8 cellular contexts compared by ENCODE assay signal in the genomic region with DNA sequence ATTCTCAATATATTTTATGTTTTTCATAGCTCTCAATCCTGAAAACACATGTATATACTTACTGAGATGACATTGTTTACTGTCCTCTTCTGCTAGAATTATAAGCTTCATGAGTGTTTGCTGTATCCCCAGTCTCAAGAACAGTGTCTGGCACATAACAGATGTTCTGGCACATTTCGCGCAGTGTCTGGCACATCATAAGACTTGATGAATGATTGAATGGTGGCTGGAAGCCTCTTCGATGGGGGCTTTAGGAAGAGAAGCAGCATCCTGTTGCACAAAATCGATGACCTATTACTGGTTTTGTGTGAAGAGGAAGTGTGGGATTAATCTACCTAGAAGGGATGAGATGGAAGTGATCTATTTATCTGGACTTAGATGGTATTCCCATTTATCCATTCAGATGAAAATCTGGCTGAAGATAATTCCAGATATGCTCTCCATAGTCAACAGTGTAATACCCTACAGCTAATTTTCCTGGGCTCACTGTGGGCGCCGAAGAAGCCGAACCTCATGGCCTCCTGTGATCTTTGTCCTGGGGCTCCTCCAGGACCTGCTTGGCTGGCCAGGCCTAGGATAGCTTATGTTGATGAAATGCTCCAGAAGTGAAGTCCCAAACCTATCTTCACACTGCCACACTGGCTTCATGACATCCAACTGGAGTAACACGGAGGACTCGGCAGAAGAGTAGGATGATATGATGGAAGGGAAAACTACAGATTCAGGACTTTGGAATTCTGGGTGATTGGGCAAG. TPM values are rescaled to one million over a fixed set of nuclear protein-coding genes. Genes with fewer than 3 reads are reported as not detected.
A peak's percentile ranks its signal among the peaks of the same experiment; 100 is the strongest.
DNase-seq lines count a peak whose midpoint lies in the region; ATAC-seq and TF ChIP-seq lines count a peak whose summit lies in the region.

No MANE protein-coding gene starts in this region.

- peak in 1 of 2 donors; percentile 2 for ATAC-seq in right cardiac atrium
- ATAC-seq in left ventricle myocardium superior, result no peak
- ATAC-seq in activated T-helper 17 cell treated with anti-CD3 and anti-CD28 coated beads, Interleukin-2, amount 50 U/mL, for 72 hours (replicated peaks), result no peak
- no peak for ATAC-seq in memory B cell (ENCODE audit: low read depth)
- no peak for ATAC-seq in HG02981 (IDR thresholded peaks at IDR 0.05; ENCODE audit: unreplicated experiment)

- H3K4me3 ChIP-seq in right cardiac atrium (ENCODE audit: low read length) (no peak overlapping the region), uterus (no peak overlapping the region)

- no peak for TF ChIP-seq CTCF in uterus (IDR thresholded peaks at IDR 0.05)

- H3K9me3 Mint-ChIP-seq in activated T-helper 17 cell treated with anti-CD3 and anti-CD28 coated beads, Interleukin-2, amount 50 U/mL, for 72 hours, result no peaks in the 10 kb centered on the region
- no peaks in the 10 kb centered on the region for H3K9me3 Mint-ChIP-seq in memory B cell

- H3K27me3 ChIP-seq in right cardiac atrium (ENCODE audit: control insufficient read depth, insufficient read depth), result no peaks in the 10 kb centered on the region
- H3K27me3 ChIP-seq in uterus, result no peaks in the 10 kb centered on the region

- 64% methylated on average over 9 of the region's 9 CpGs for WGBS in right cardiac atrium

- no peaks in the 10 kb centered on the region for H3K36me3 Mint-ChIP-seq in activated T-helper 17 cell treated with anti-CD3 and anti-CD28 coated beads, Interleukin-2, amount 50 U/mL, for 72 hours (ENCODE audit: low read depth)
- no peaks in the 10 kb centered on the region for H3K36me3 Mint-ChIP-seq in memory B cell

- DNase-seq in right cardiac atrium, result no peak
- DNase-seq in left ventricle myocardium superior, result no peak
- DNase-seq in memory B cell (ENCODE audit: low spot score in 2 of 2), result no peak
- DNase-seq in uterus, result no peak
- no peak for DNase-seq in effector CD8-positive, alpha-beta T cell (lab: John Stamatoyannopoulos, UW)
- DNase-seq in NCI-H146 treated with DMSO at 0.1 percent for 48 hours (lab: John Stamatoyannopoulos, UW; ENCODE audit: unreplicated experiment), result no peak

- H3K27me3 Mint-ChIP-seq in activated T-helper 17 cell treated with anti-CD3 and anti-CD28 coated beads, Interleukin-2, amount 50 U/mL, for 72 hours, result peaks cover 7% of the 10 kb centered on the region
- H3K27me3 Mint-ChIP-seq in memory B cell, result peaks cover 9% of the 10 kb centered on the region

- H3K36me3 ChIP-seq in uterus, result no peaks in the 10 kb centered on the region

- H3K27ac ChIP-seq in right cardiac atrium (ENCODE audit: low read length) (peak overlapping the region; percentile 63), uterus (peak overlapping the region; percentile 34 to 85)

- H3K4me1 Mint-ChIP-seq in activated T-helper 17 cell treated with anti-CD3 and anti-CD28 coated beads, Interleukin-2, amount 50 U/mL, for 72 hours, result peaks cover 27% of the 10 kb centered on the region
- peaks cover 23% of the 10 kb centered on the region for H3K4me1 Mint-ChIP-seq in memory B cell

- no peaks in the 10 kb centered on the region for H3K9me3 ChIP-seq in right cardiac atrium (ENCODE audit: control insufficient read depth, low read length)
- H3K9me3 ChIP-seq in uterus, result no peaks in the 10 kb centered on the region

- intact Hi-C loops in right cardiac atrium (cut with DNase I), result loop anchor here in 2 of 4 donors (5.0 kb wide), 1 partner anchor 78 kb away; no protein-coding TSS in a partner anchor
- intact Hi-C loops in left ventricle myocardium superior (cut with micrococcal nuclease), result no loop called here
- intact Hi-C loops in uterus (cut with DNase I; ENCODE audit: low total_unique reads), result no loop called here

- TF ChIP-seq POLR2A in uterus (IDR thresholded peaks at IDR 0.05), result no peak

- H3K4me1 ChIP-seq in right cardiac atrium (ENCODE audit: control insufficient read depth, insufficient read depth, low read length) (peaks cover 17% of the 10 kb centered on the region), uterus (peaks cover 0 to 3% of the 10 kb centered on the region in 2 donors)

- H3K4me3 Mint-ChIP-seq in activated T-helper 17 cell treated with anti-CD3 and anti-CD28 coated beads, Interleukin-2, amount 50 U/mL, for 72 hours, result peak overlapping the region; percentile 82
- peak overlapping the region; percentile 52 for H3K4me3 Mint-ChIP-seq in memory B cell

- H3K27ac Mint-ChIP-seq in activated T-helper 17 cell treated with anti-CD3 and anti-CD28 coated beads, Interleukin-2, amount 50 U/mL, for 72 hours, result peak overlapping the region; percentile 78
- peak overlapping the region; percentile 40 for H3K27ac Mint-ChIP-seq in memory B cell

RNA-seq across cellular contexts. Expression of a gene that starts 26.5 kb away (rescaled TPM):
- total RNA-seq in right cardiac atrium (100 to 1,000 TPM in 3 of 4 donors, 10 to 100 TPM in 1; 81.8 to 170 (median 123) TPM), left ventricle myocardium superior (72.1 TPM), uterus (100 to 1,000 TPM in 2 of 4 donors, 10 to 100 TPM in 2; 39.2 to 135 (median 81.2) TPM)
- polyA plus RNA-seq in right cardiac atrium, result 87.4 TPM
- under 1 TPM; 0.06 to 0.24 TPM for total RNA-seq in activated T-helper 17 cell treated with anti-CD3 and anti-CD28 coated beads, Interleukin-2, amount 50 U/mL, for 72 hours

Comparison
In these comparisons a context has a peak if more than half of its experiments do, and no peak if none do; other contexts are left out.
1. RNA of a gene that starts 26.5 kb away (total RNA-seq): 81.8 to 170 TPM in right cardiac atrium, 39.2 to 135 TPM in uterus and 72.1 TPM in left ventricle myocardium superior (single experiment); 0.06 to 0.24 TPM in activated T-helper 17 cell treated with anti-CD3 and anti-CD28 coated beads, Interleukin-2, amount 50 U/mL, for 72 hours; every median in the first group is over 10 times any median in the second.